8 cellular contexts compared by ENCODE assay signal in genomic region chr13:51614350-51614786, GRCh38. TPM values are rescaled to one million over a fixed set of nuclear protein-coding genes. Genes with fewer than 3 reads are reported as not detected.
DNase-seq lines count a peak whose midpoint lies in the region; ATAC-seq and TF ChIP-seq lines count a peak whose summit lies in the region.

No MANE protein-coding gene starts in this region.

- intact Hi-C loops in activated CD4-positive, alpha-beta memory T cell treated with anti-CD3 and anti-CD28 coated beads for 36 hours (cut with micrococcal nuclease) = loop anchor here (1.0 to 10.0 kb wide), 6 partner anchors 30 to 161 kb away; partner anchors contain the start of genes INTS6 and WDFY2

- ATAC-seq in GM21737 (IDR thresholded peaks at IDR 0.05; ENCODE audit: unreplicated experiment) = peak; percentile 70

- peak overlapping the region; percentile 93 for H3K27ac Mint-ChIP-seq in activated CD4-positive, alpha-beta memory T cell treated with anti-CD3 and anti-CD28 coated beads for 36 hours

- H3K4me3 ChIP-seq in GM12865 (ENCODE audit: low read depth, low read length) (peak overlapping the region; percentile 49), fibroblast of villous mesenchyme (ENCODE audit: low read depth, low read length) (no peak overlapping the region)

- TF ChIP-seq CTCF in GM12865 (IDR thresholded peaks at IDR 0.05; ENCODE audit: insufficient read depth, low read depth, low read length, missing control alignments) (no peak), fibroblast of villous mesenchyme (IDR thresholded peaks at IDR 0.05; ENCODE audit: insufficient read depth, low read depth, low read length) (no peak)

- no peaks in the 10 kb centered on the region for H3K36me3 Mint-ChIP-seq in activated CD4-positive, alpha-beta memory T cell treated with anti-CD3 and anti-CD28 coated beads for 36 hours

- DNase-seq in GM12865 (ENCODE audit: low read depth) (peak; percentile 76), NAMALWA (ENCODE audit: low spot score) (peak; percentile 78), fibroblast of villous mesenchyme (ENCODE audit: low read depth) (peak; percentile 18), NCI-H226 (no peak), mucosa of gallbladder (ENCODE audit: low spot score) (no peak)
- DNase-seq in activated CD4-positive, alpha-beta memory T cell treated with anti-CD3 and anti-CD28 coated beads for 36 hours = peak; percentile 66
- peak; percentile 20 to 40 (median 40) for DNase-seq in stimulated activated CD4-positive, alpha-beta T cell treated with anti-CD3 and anti-CD28 coated beads, Interleukin-12 subunit alpha, Interleukin-12 subunit beta, amount 100 ng/mL, for 48 hours (ENCODE audit: low read depth in 2 of 3, low spot score in 1 of 3)

- H3K4me1 Mint-ChIP-seq in activated CD4-positive, alpha-beta memory T cell treated with anti-CD3 and anti-CD28 coated beads for 36 hours (ENCODE audit: low read depth) = peaks cover 22% of the 10 kb centered on the region

- POLR2A ChIA-PET in activated CD4-positive, alpha-beta memory T cell treated with anti-CD3 and anti-CD28 coated beads for 36 hours (lab: Charles Lee) = interaction anchor here (1.0 to 2.5 kb wide), 8 partner anchors 21 to 188 kb away, joined by 3 to 11 read pairs (median 4); partner anchors contain the start of genes INTS6 and WDFY2

- peak overlapping the region; percentile 75 for H3K4me3 Mint-ChIP-seq in activated CD4-positive, alpha-beta memory T cell treated with anti-CD3 and anti-CD28 coated beads for 36 hours

- H3K9me3 Mint-ChIP-seq in activated CD4-positive, alpha-beta memory T cell treated with anti-CD3 and anti-CD28 coated beads for 36 hours = no peaks in the 10 kb centered on the region

- CTCF ChIA-PET in activated CD4-positive, alpha-beta memory T cell treated with anti-CD3 and anti-CD28 coated beads for 36 hours (lab: Charles Lee) = interaction anchor here (0.6 to 1.8 kb wide), 3 partner anchors 29 to 183 kb away, joined by 3 to 7 read pairs (median 6); no protein-coding TSS in a partner anchor

- no peaks in the 10 kb centered on the region for H3K27me3 Mint-ChIP-seq in activated CD4-positive, alpha-beta memory T cell treated with anti-CD3 and anti-CD28 coated beads for 36 hours

RNA-seq across cellular contexts. Expression of gene WDFY2, which starts 30.1 kb away (rescaled TPM):
- total RNA-seq in activated CD4-positive, alpha-beta memory T cell treated with anti-CD3 and anti-CD28 coated beads for 36 hours = 10 to 100 TPM in 1 of 2 experiments, 1 to 10 TPM in 1; 9.3 to 11.2 TPM
- total RNA-seq in fibroblast of villous mesenchyme (6.0 and 8.1 TPM in 2 replicates), mucosa of gallbladder (8.7 TPM)

Comparison
In these comparisons a context has a peak if more than half of its experiments do, and no peak if none do; other contexts are left out.
1. DNase-seq: peak in GM12865 (single experiment), NAMALWA (single experiment), activated CD4-positive, alpha-beta memory T cell treated with anti-CD3 and anti-CD28 coated beads for 36 hours (single experiment), fibroblast of villous mesenchyme (single experiment) and stimulated activated CD4-positive, alpha-beta T cell treated with anti-CD3 and anti-CD28 coated beads, Interleukin-12 subunit alpha, Interleukin-12 subunit beta, amount 100 ng/mL, for 48 hours (3 of 3); none in NCI-H226 (single experiment) and mucosa of gallbladder (single experiment).